Comparison of ENCODE assay signal across 10 cellular contexts in genomic region chr12:46219147-46219891, GRCh38. TPM values are rescaled to one million over a fixed set of nuclear protein-coding genes. Genes with fewer than 3 reads are reported as not detected.
DNase-seq lines count a peak whose midpoint lies in the region; ATAC-seq and TF ChIP-seq lines count a peak whose summit lies in the region.
"Had no signal": no experiment of that assay in that cellular context is flagged by ENCODE, and none has a peak within 500 bp of the region (broad histone marks: within the 10 kb centered on the region; RNA-seq: fewer than 3 reads in every experiment).

No MANE protein-coding gene starts in this region.

- peak; percentile 0 for ATAC-seq in CD4-positive, alpha-beta T cell (ENCODE audit: poor library complexity)
- no peak for ATAC-seq in natural killer cell treated with Interleukin-12 subunit alpha and Interleukin-12 subunit beta and Interleukin-15 and Interleukin-18, amount 100 ng/mL, for 72 hours
- ATAC-seq in GM18511 (IDR thresholded peaks at IDR 0.05; ENCODE audit: unreplicated experiment) (no peak), GM19023 (IDR thresholded peaks at IDR 0.05; ENCODE audit: unreplicated experiment) (no peak)

- in situ Hi-C loops in mammary epithelial cell (cut with MboI; ENCODE audit: low sequenced_read_pairs in 2 of 2), result no loop called here
- in situ Hi-C loops in HAP-1 (cut with MboI; ENCODE audit: low sequenced_read_pairs), result no loop called here

- dilution Hi-C loops in mammary epithelial cell (cut with HindIII; ENCODE audit: low sequenced_read_pairs), result no loop called here

- no peaks in the 10 kb centered on the region for H3K9me3 ChIP-seq in CD4-positive, alpha-beta T cell (ENCODE audit: control insufficient read depth, low read length)
- H3K9me3 ChIP-seq in MM.1S (replicated peaks; ENCODE audit: insufficient read depth, low read length) (no peaks in the 10 kb centered on the region), mammary epithelial cell (replicated peaks; ENCODE audit: insufficient read depth, low read length) (no peaks in the 10 kb centered on the region), HAP-1 (no peaks in the 10 kb centered on the region)
- H3K9me3 ChIP-seq: pancreas had no signal

- no peaks in the 10 kb centered on the region for H3K27me3 Mint-ChIP-seq in CD4-positive, alpha-beta T cell
- H3K27me3 Mint-ChIP-seq in natural killer cell treated with Interleukin-12 subunit alpha and Interleukin-12 subunit beta and Interleukin-15 and Interleukin-18, amount 100 ng/mL, for 72 hours, result no peaks in the 10 kb centered on the region

- H3K27me3 ChIP-seq in CD4-positive, alpha-beta T cell (ENCODE audit: control insufficient read depth, insufficient read depth, low read length), result no peaks in the 10 kb centered on the region
- no peaks in the 10 kb centered on the region for H3K27me3 ChIP-seq in MM.1S (replicated peaks; ENCODE audit: insufficient read depth, low read length)
- no peaks in the 10 kb centered on the region for H3K27me3 ChIP-seq in mammary epithelial cell (ENCODE audit: insufficient read depth, low read length)
- no peaks in the 10 kb centered on the region for H3K27me3 ChIP-seq in HAP-1 (ENCODE audit: low read depth)
- H3K27me3 ChIP-seq: pancreas had no signal

- H3K79me2 ChIP-seq in MM.1S (ENCODE audit: low read length) (peaks cover 65% of the 10 kb centered on the region), mammary epithelial cell (ENCODE audit: insufficient read depth, low read length) (peaks cover 94% of the 10 kb centered on the region)

- H3K27ac Mint-ChIP-seq in CD4-positive, alpha-beta T cell, result peak overlapping the region; percentile 96
- peak overlapping the region; percentile 96 to 99 for H3K27ac Mint-ChIP-seq in natural killer cell treated with Interleukin-12 subunit alpha and Interleukin-12 subunit beta and Interleukin-15 and Interleukin-18, amount 100 ng/mL, for 72 hours

- H4K20me1 ChIP-seq in MM.1S (ENCODE audit: insufficient read depth, low read length), result no peaks in the 10 kb centered on the region
- no peaks in the 10 kb centered on the region for H4K20me1 ChIP-seq in mammary epithelial cell (ENCODE audit: insufficient read depth, low read length)

- H2AFZ ChIP-seq in MM.1S (ENCODE audit: low read length) (no peak overlapping the region), mammary epithelial cell (ENCODE audit: low read depth, low read length) (no peak overlapping the region)

- no TSS peak for BruUV-seq in mammary epithelial cell (replicated peaks; lab: Mats Ljungman, UMichigan)

- H3K36me3 ChIP-seq in MM.1S (replicated peaks; ENCODE audit: insufficient read depth, low read length) (peaks cover 9% of the 10 kb centered on the region; the same call in 1 of the 2 replicates), mammary epithelial cell (ENCODE audit: insufficient read depth, low read length) (peaks cover 26% of the 10 kb centered on the region), HAP-1 (replicated peaks) (peaks cover 47% of the 10 kb centered on the region)
- H3K36me3 ChIP-seq: pancreas had no signal

- peak overlapping the region; percentile 94 for H3K27ac ChIP-seq in CD4-positive, alpha-beta T cell (ENCODE audit: low read depth, low read length)
- H3K27ac ChIP-seq in MM.1S (ENCODE audit: low read length), result peak overlapping the region; percentile 95
- H3K27ac ChIP-seq in mammary epithelial cell (ENCODE audit: insufficient read depth, low read depth, low read length), result peak overlapping the region; percentile 24
- H3K27ac ChIP-seq: pancreas had no signal

- peaks cover 61% of the 10 kb centered on the region for H3F3A ChIP-seq in MM.1S (ENCODE audit: insufficient read depth, low read length)

- H3K9me3 Mint-ChIP-seq in CD4-positive, alpha-beta T cell, result no peaks in the 10 kb centered on the region
- no peaks in the 10 kb centered on the region for H3K9me3 Mint-ChIP-seq in natural killer cell treated with Interleukin-12 subunit alpha and Interleukin-12 subunit beta and Interleukin-15 and Interleukin-18, amount 100 ng/mL, for 72 hours

- POLR2A ChIA-PET in CD4-positive, alpha-beta T cell (lab: Charles Lee), result interaction anchor here (0.6 to 12.7 kb wide), 10 partner anchors 13 to 1269 kb away, joined by 3 to 418 read pairs (median 11); partner anchors contain the start of genes SCAF11 and SLC38A1

- no peak for DNase-seq in CD4-positive, alpha-beta T cell
- DNase-seq in MM.1S, result no peak
- no peak for DNase-seq in mammary epithelial cell
- no peak for DNase-seq in natural killer cell treated with Interleukin-12 subunit alpha and Interleukin-12 subunit beta and Interleukin-15 and Interleukin-18, amount 100 ng/mL, for 72 hours (ENCODE audit: low spot score)
- DNase-seq in HAP-1 (ENCODE audit: low spot score in 2 of 2), result no peak
- DNase-seq in stimulated activated CD8-positive, alpha-beta memory T cell treated with anti-CD3 and anti-CD28 coated beads, Interleukin-4, amount 100 ng/mL, for 48 hours, result no peak
- DNase-seq: NCI-H510A, pancreas had no signal

- peaks cover 85% of the 10 kb centered on the region for H3K36me3 Mint-ChIP-seq in CD4-positive, alpha-beta T cell (ENCODE audit: low read depth)
- H3K36me3 Mint-ChIP-seq in natural killer cell treated with Interleukin-12 subunit alpha and Interleukin-12 subunit beta and Interleukin-15 and Interleukin-18, amount 100 ng/mL, for 72 hours, result peaks cover 37% of the 10 kb centered on the region

- peaks cover 99% of the 10 kb centered on the region for H3K4me1 Mint-ChIP-seq in CD4-positive, alpha-beta T cell (ENCODE audit: low read depth)
- H3K4me1 Mint-ChIP-seq in natural killer cell treated with Interleukin-12 subunit alpha and Interleukin-12 subunit beta and Interleukin-15 and Interleukin-18, amount 100 ng/mL, for 72 hours (ENCODE audit: low read depth in 2 of 2), result peaks cover 75 to 94% of the 10 kb centered on the region in 2 donors

- WGBS in mammary epithelial cell (ENCODE audit: low coverage, missing lambda C conversion rate), result 92% methylated on average over 2 of the region's 2 CpGs

- peaks cover 75% of the 10 kb centered on the region for H3K4me1 ChIP-seq in MM.1S (ENCODE audit: low read length)
- peaks cover 46% of the 10 kb centered on the region for H3K4me1 ChIP-seq in mammary epithelial cell (ENCODE audit: insufficient read depth, low read length)
- peaks cover 23% of the 10 kb centered on the region for H3K4me1 ChIP-seq in HAP-1
- H3K4me1 ChIP-seq: pancreas had no signal

- intact Hi-C loops in CD4-positive, alpha-beta T cell (cut with DNase I, micrococcal nuclease), result loop anchor here (2.0 to 10.0 kb wide), 3 partner anchors 15 to 1605 kb away; partner anchors contain the start of gene SLC38A2 (in 1 of the 2)
- intact Hi-C loops in mammary epithelial cell (cut with micrococcal nuclease), result loop anchor here (10.0 kb wide), 1 partner anchor 225 kb away; the partner anchor contains the start of gene SCAF11

- H3K4me3 ChIP-seq in MM.1S (ENCODE audit: low read length), result no peak overlapping the region
- no peak overlapping the region for H3K4me3 ChIP-seq in mammary epithelial cell (replicated peaks in 1 of 3; ENCODE audit: insufficient read depth in 1 of 3, low read depth in 2 of 3, low read length in 3 of 3)
- H3K4me3 ChIP-seq in HAP-1, result no peak overlapping the region
- H3K4me3 ChIP-seq: pancreas had no signal

- no peaks in the 10 kb centered on the region for H3K9me2 ChIP-seq in MM.1S (replicated peaks; ENCODE audit: insufficient read depth, low read length)

- no peak overlapping the region for H3K9ac ChIP-seq in MM.1S (ENCODE audit: low read length)
- H3K9ac ChIP-seq in mammary epithelial cell (ENCODE audit: insufficient read depth, low read length), result no peak overlapping the region

- H3K4me3 Mint-ChIP-seq in CD4-positive, alpha-beta T cell, result peak overlapping the region; percentile 85
- H3K4me3 Mint-ChIP-seq in natural killer cell treated with Interleukin-12 subunit alpha and Interleukin-12 subunit beta and Interleukin-15 and Interleukin-18, amount 100 ng/mL, for 72 hours, result peak overlapping the region; percentile 86

- no peak for TF ChIP-seq CTCF in CD4-positive, alpha-beta T cell (IDR thresholded peaks at IDR 0.05)
- TF ChIP-seq CTCF in MM.1S (IDR thresholded peaks at IDR 0.05; ENCODE audit: low read length) (no peak), mammary epithelial cell (conservative IDR thresholded peaks at IDR 0.05 in 1 of 2, IDR thresholded peaks at IDR 0.05 in 1 of 2; ENCODE audit: extremely low read depth in 1 of 2, insufficient read depth in 1 of 2, low read depth in 1 of 2, low read length in 2 of 2) (no peak)

- CTCF ChIA-PET in CD4-positive, alpha-beta T cell (lab: Charles Lee), result interaction anchor here (2.7 kb wide), 1 partner anchor 50 kb away, joined by 10 read pairs; the partner anchor contains the start of gene SLC38A1
- CTCF ChIA-PET in mammary epithelial cell (lab: Charles Lee; ENCODE audit: low non-redundant PET), result no interaction called here

- H3K4me2 ChIP-seq in MM.1S (ENCODE audit: low read depth, low read length) (peak overlapping the region; percentile 56), mammary epithelial cell (ENCODE audit: insufficient read depth, low read depth, low read length) (no peak overlapping the region)

RNA-seq across cellular contexts. Expression of gene SLC38A1, which starts 49.5 kb away (rescaled TPM):
- 100 to 1,000 TPM; 327 to 346 TPM for total RNA-seq in CD4-positive, alpha-beta T cell
- 100 to 1,000 TPM; 208 to 360 TPM for total RNA-seq in mammary epithelial cell
- polyA plus RNA-seq in mammary epithelial cell, result 106 TPM
- 301 TPM for polyA minus RNA-seq in mammary epithelial cell
- 100 to 1,000 TPM; 142 to 169 TPM for total RNA-seq in natural killer cell treated with Interleukin-12 subunit alpha and Interleukin-12 subunit beta and Interleukin-15 and Interleukin-18, amount 100 ng/mL, for 72 hours

Comparison
In these comparisons a context has a peak if more than half of its experiments do, and no peak if none do; other contexts are left out.
1. H3K27ac ChIP-seq: peak in every context shown above with its lines; median percentile 95 in MM.1S; 94 in CD4-positive, alpha-beta T cell; 24 in mammary epithelial cell.